ENCODE assay signal across 1 cellular context in genomic region chr6:109783245-109783990, GRCh38.
TF ChIP-seq lines count a peak whose summit lies in the region.

No MANE protein-coding gene starts in this region.

TF ChIP-seq in HCT116, 20 proteins besides CTCF, POLR2A, EP300 and RAD21 (continued from another document):
- TF ChIP-seq ELF1 (IDR thresholded peaks at IDR 0.05; ENCODE audit: borderline replicate concordance, low read depth) (no peak), ZBTB33 (IDR thresholded peaks at IDR 0.05; ENCODE audit: extremely low read depth, insufficient replicate concordance, low read length) (no peak), CEBPB (IDR thresholded peaks at IDR 0.05; ENCODE audit: low read depth) (no peak), POLR2AphosphoS5 (IDR thresholded peaks at IDR 0.05; ENCODE audit: low read depth, low read length) (no peak), ATF3 (IDR thresholded peaks at IDR 0.05) (no peak), EZH2 (IDR thresholded peaks at IDR 0.05) (no peak), TCF7L2 (IDR thresholded peaks at IDR 0.05; ENCODE audit: borderline replicate concordance, extremely low read depth, insufficient read depth, insufficient read length) (no peak)
TF ChIP-seq in HCT116: peak in this region for 0.
